In genomic region chr22:37105154-37105553, GRCh38 we compare ENCODE assay signal across 24 cellular contexts. TPM values are rescaled to one million over a fixed set of nuclear protein-coding genes. Genes with fewer than 3 reads are reported as not detected.
DNase-seq lines count a peak whose midpoint lies in the region; ATAC-seq, FAIRE-seq and TF ChIP-seq lines count a peak whose summit lies in the region.
"Had no signal": no experiment of that assay in that cellular context is flagged by ENCODE, and none has a peak within 500 bp of the region (broad histone marks: within the 10 kb centered on the region; RNA-seq: fewer than 3 reads in every experiment).

No MANE protein-coding gene starts in this region.

- H3K9me3 ChIP-seq in OCI-LY3 (ENCODE audit: insufficient read depth, low read length) (no peaks in the 10 kb centered on the region), H1 (ENCODE audit: insufficient read depth in 2 of 2, low read depth in 1 of 2, low read length in 1 of 2) (no peaks in the 10 kb centered on the region)
- H3K9me3 ChIP-seq: A549, BE2C, SK-N-SH had no signal

- no peak overlapping the region for H3K18ac ChIP-seq in H1 (ENCODE audit: extremely low read depth, low read length)

- H2BK120ac ChIP-seq in H1 (replicated peaks; ENCODE audit: low read depth, low read length) = no peak overlapping the region

- H2BK20ac ChIP-seq in H1 (ENCODE audit: low read length) = no peak overlapping the region

- H3K27ac Mint-ChIP-seq in activated T-helper 2 cell treated with anti-CD3 and anti-CD28 coated beads, Interferon-gamma antibody, Interleukin-2, Interleukin-4, amounts not matched to agents 10 μg/mL and 5 μg/mL and 100 μg/mL, durations not matched to agents 14 hours and 24 hours and 36 hours = no peak overlapping the region
- H3K27ac Mint-ChIP-seq: IgD-negative memory B cell had no signal

- H3K4ac ChIP-seq in H1 (replicated peaks; ENCODE audit: insufficient read length, low read depth, low read length) = no peak overlapping the region

- H3K4me2 ChIP-seq in OCI-LY3 (ENCODE audit: low read length) (peak overlapping the region; percentile 11; the same call in 1 of the 2 replicates), H1 (ENCODE audit: insufficient read depth in 1 of 2, low read depth in 2 of 2, low read length in 2 of 2) (no peak overlapping the region)
- H3K4me2 ChIP-seq: A549, PC-9, SK-N-SH had no signal

- intact Hi-C loops in activated T-helper 2 cell treated with anti-CD3 and anti-CD28 coated beads, Interferon-gamma antibody, Interleukin-2, Interleukin-4, amounts not matched to agents 10 μg/mL and 5 μg/mL and 100 μg/mL, durations not matched to agents 14 hours and 24 hours and 36 hours (cut with micrococcal nuclease) = no loop called here

- H3K56ac ChIP-seq in H1 (replicated peaks; ENCODE audit: insufficient read length, low read depth, low read length) = no peak overlapping the region

- peaks cover 61% of the 10 kb centered on the region for H3K4me1 ChIP-seq in OCI-LY3 (ENCODE audit: low read length)
- no peaks in the 10 kb centered on the region; a peak in 1 of 7 replicates for H3K4me1 ChIP-seq in H1 (replicated peaks in 1 of 4; ENCODE audit: control insufficient read depth in 3 of 4, insufficient read depth in 4 of 4, low read length in 3 of 4)
- H3K4me1 ChIP-seq in foreskin keratinocyte = no peaks in the 10 kb centered on the region
- H3K4me1 ChIP-seq: A549 had no signal

- no peak for TF ChIP-seq POLR2A in H1 (IDR thresholded peaks at IDR 0.05; ENCODE audit: control extremely low read depth in 1 of 2, low read depth in 2 of 2, low read length in 2 of 2)

- H3K36me3 ChIP-seq in OCI-LY3 (replicated peaks; ENCODE audit: low read depth, low read length) (no peaks in the 10 kb centered on the region), H1 (ENCODE audit: control insufficient read depth in 2 of 4, insufficient read depth in 4 of 4, low read length in 3 of 4) (no peaks in the 10 kb centered on the region)
- H3K36me3 ChIP-seq: BE2C had no signal

- H3K27ac ChIP-seq in OCI-LY3 (ENCODE audit: low read length) (no peak overlapping the region), H1 (ENCODE audit: low read depth, low read length) (no peak overlapping the region), foreskin keratinocyte (no peak overlapping the region)
- H3K27ac ChIP-seq: A549, GM23248, PC-9 had no signal

- no peaks in the 10 kb centered on the region for H3K27me3 Mint-ChIP-seq in activated T-helper 2 cell treated with anti-CD3 and anti-CD28 coated beads, Interferon-gamma antibody, Interleukin-2, Interleukin-4, amounts not matched to agents 10 μg/mL and 5 μg/mL and 100 μg/mL, durations not matched to agents 14 hours and 24 hours and 36 hours (ENCODE audit: low read depth)
- H3K27me3 Mint-ChIP-seq: CD4-positive, CD25-positive, alpha-beta regulatory T cell; IgD-negative memory B cell had no signal

- H3K36me3 Mint-ChIP-seq in activated T-helper 2 cell treated with anti-CD3 and anti-CD28 coated beads, Interferon-gamma antibody, Interleukin-2, Interleukin-4, amounts not matched to agents 10 μg/mL and 5 μg/mL and 100 μg/mL, durations not matched to agents 14 hours and 24 hours and 36 hours (ENCODE audit: low read depth) = no peaks in the 10 kb centered on the region
- H3K36me3 Mint-ChIP-seq: CD4-positive, CD25-positive, alpha-beta regulatory T cell; IgD-negative memory B cell had no signal

- no peak overlapping the region for H2AFZ ChIP-seq in OCI-LY3 (ENCODE audit: low read depth, low read length)
- H2AFZ ChIP-seq in H1 (ENCODE audit: low read length) = no peak overlapping the region
- H2AFZ ChIP-seq: GM23248, PC-9 had no signal

- H3K79me2 ChIP-seq in OCI-LY3 (ENCODE audit: low read length) = no peaks in the 10 kb centered on the region
- no peaks in the 10 kb centered on the region for H3K79me2 ChIP-seq in H1 (ENCODE audit: control insufficient read depth in 1 of 2, insufficient read depth in 2 of 2, low read length in 2 of 2)

- H4K91ac ChIP-seq in H1 (replicated peaks; ENCODE audit: insufficient read length, low read length) = no peak overlapping the region

- H4K5ac ChIP-seq in H1 (ENCODE audit: insufficient read length, low read depth, low read length) = no peak overlapping the region

- H3K9ac ChIP-seq in OCI-LY3 (ENCODE audit: low read length) (no peak overlapping the region), H1 (replicated peaks in 1 of 4; ENCODE audit: extremely low read depth in 1 of 4, low read depth in 3 of 4, low read length in 3 of 4) (no peak overlapping the region)
- H3K9ac ChIP-seq: GM23248, SK-N-SH had no signal

- H3K27me3 ChIP-seq in OCI-LY3 (ENCODE audit: low read depth, low read length) (peaks cover 16% of the 10 kb centered on the region; the same call in 1 of the 2 replicates), H1 (replicated peaks in 1 of 4; ENCODE audit: control insufficient read depth in 3 of 4, extremely low read depth in 1 of 4, insufficient read depth in 3 of 4, low read length in 3 of 4) (0 out of 7 replicates have a peak, but pooled peaks cover 0 to 3% (median 0%) of the 10 kb centered on the region in 4 experiments), foreskin keratinocyte (peaks cover 2% of the 10 kb centered on the region)
- H3K27me3 ChIP-seq: BE2C had no signal

- CTCF ChIA-PET in H1 (lab: Charles Lee; ENCODE audit: partially characterized antibody) = interaction anchor here (0.8 to 1.9 kb wide), 4 partner anchors 10 to 28 kb away, joined by 3 to 5 read pairs (median 4); no protein-coding TSS in a partner anchor

- H3K79me1 ChIP-seq in H1 (ENCODE audit: low read depth, low read length) = no peaks in the 10 kb centered on the region

- no peak for ATAC-seq in HG02571 (IDR thresholded peaks at IDR 0.05; ENCODE audit: unreplicated experiment)
- ATAC-seq in foreskin keratinocyte = no peak
- ATAC-seq: HCT116 had no signal

- WGBS in H1 (ENCODE audit: extremely low coverage in 1 of 2, insufficient coverage in 1 of 2, insufficient read length in 1 of 2, insufficient replicate concordance in 2 of 2, low coverage in 1 of 2, low lambda C conversion rate in 2 of 2, missing lambda C conversion rate in 1 of 2), 2 experiments = 80% methylated on average over 7 of the region's 7 CpGs; no CpG with 5 or more reads in 1 of the 2 experiments

- no peak overlapping the region for H3K14ac ChIP-seq in H1 (ENCODE audit: insufficient read length)

- H3K23ac ChIP-seq in H1 (ENCODE audit: insufficient read length) = no peak overlapping the region

- no peaks in the 10 kb centered on the region for H3K9me3 Mint-ChIP-seq in activated T-helper 2 cell treated with anti-CD3 and anti-CD28 coated beads, Interferon-gamma antibody, Interleukin-2, Interleukin-4, amounts not matched to agents 10 μg/mL and 5 μg/mL and 100 μg/mL, durations not matched to agents 14 hours and 24 hours and 36 hours
- H3K9me3 Mint-ChIP-seq: CD4-positive, CD25-positive, alpha-beta regulatory T cell had no signal

- H3K4me3 Mint-ChIP-seq in activated T-helper 2 cell treated with anti-CD3 and anti-CD28 coated beads, Interferon-gamma antibody, Interleukin-2, Interleukin-4, amounts not matched to agents 10 μg/mL and 5 μg/mL and 100 μg/mL, durations not matched to agents 14 hours and 24 hours and 36 hours (ENCODE audit: low read depth) = no peak overlapping the region
- H3K4me3 Mint-ChIP-seq: CD4-positive, CD25-positive, alpha-beta regulatory T cell; IgD-negative memory B cell had no signal

- peak overlapping the region; percentile 15; the same call in 1 of the 2 replicates for H4K8ac ChIP-seq in H1 (ENCODE audit: extremely low read depth, insufficient read depth, low read length)

- FAIRE-seq in H1 (lab: Jason Lieb, UNC) = no peak
- FAIRE-seq: A549 had no signal

- no peak overlapping the region for H2BK12ac ChIP-seq in H1 (ENCODE audit: low read depth, low read length)

- H3K4me3 ChIP-seq in OCI-LY3 (ENCODE audit: low read length) = no peak overlapping the region
- H3K4me3 ChIP-seq in H1 (ENCODE audit: extremely low read depth in 1 of 4, insufficient read depth in 2 of 4, low read depth in 3 of 4, low read length in 4 of 4) = no peak overlapping the region
- H3K4me3 ChIP-seq: A549, GM23248, PC-9 had no signal

- no peak overlapping the region for H2AK5ac ChIP-seq in H1 (ENCODE audit: low read depth, low read length)

- H3K4me1 Mint-ChIP-seq in activated T-helper 2 cell treated with anti-CD3 and anti-CD28 coated beads, Interferon-gamma antibody, Interleukin-2, Interleukin-4, amounts not matched to agents 10 μg/mL and 5 μg/mL and 100 μg/mL, durations not matched to agents 14 hours and 24 hours and 36 hours (ENCODE audit: low read depth) = peaks cover 18% of the 10 kb centered on the region

- no peak overlapping the region for H2BK5ac ChIP-seq in H1 (ENCODE audit: low read depth, low read length)

- TF ChIP-seq CTCF in OCI-LY3 (IDR thresholded peaks at IDR 0.05; ENCODE audit: low read depth, low read length) (no peak), H1 (IDR thresholded peaks at IDR 0.05; ENCODE audit: control extremely low read depth in 1 of 3, insufficient read depth in 1 of 3, low read depth in 1 of 3, low read length in 3 of 3) (no peak), foreskin keratinocyte (conservative IDR thresholded peaks at IDR 0.05) (no peak)

- TF ChIP-seq RAD21 in H1 (IDR thresholded peaks at IDR 0.05 in 1 of 2, conservative IDR thresholded peaks at IDR 0.05 in 1 of 2; ENCODE audit: low read depth in 2 of 2, low read length in 2 of 2) = no peak

- DNase-seq in EL (peak; percentile 12), HT-29 (ENCODE audit: low spot score) (peak; percentile 9), H1 (ENCODE audit: low read depth in 1 of 2, low spot score in 2 of 2) (no peak), foreskin keratinocyte (no peak)
- no peak for DNase-seq in activated T-helper 2 cell treated with anti-CD3 and anti-CD28 coated beads, Interferon-gamma antibody, Interleukin-2, Interleukin-4, amounts not matched to agents 10 μg/mL and 5 μg/mL and 100 μg/mL, durations not matched to agents 14 hours and 24 hours and 36 hours (ENCODE audit: low spot score)
- DNase-seq: BE2C; CD4-positive, CD25-positive, alpha-beta regulatory T cell; GM23248; Kasumi-1; MM.1S; NCI-H1105; NCI-H146; NCI-H2029; NCI-H2171; NCI-H345; NCI-H524; SIG-M5; SK-N-SH had no signal

- POLR2A ChIA-PET in H1 (lab: Charles Lee; ENCODE audit: partially characterized antibody) = no interaction called here

- no peak overlapping the region; the same call in 1 of the 2 replicates for H2BK15ac ChIP-seq in H1 (ENCODE audit: low read length)

- no peaks in the 10 kb centered on the region; the same call in 1 of the 2 replicates for H3K23me2 ChIP-seq in H1 (ENCODE audit: low read depth, low read length)

- H4K20me1 ChIP-seq in OCI-LY3 (ENCODE audit: insufficient read depth, low read length) = no peaks in the 10 kb centered on the region
- no peaks in the 10 kb centered on the region for H4K20me1 ChIP-seq in H1 (replicated peaks in 1 of 2; ENCODE audit: control insufficient read depth in 1 of 2, insufficient read depth in 2 of 2, low read length in 2 of 2)

- TF ChIP-seq EP300 in H1 (IDR thresholded peaks at IDR 0.05; ENCODE audit: borderline replicate concordance in 1 of 2, low read depth in 2 of 2, low read length in 2 of 2) = no peak

RNA-seq across cellular contexts. Expression of gene TMPRSS6, which starts 4.4 kb away (rescaled TPM):
- not detected in 2 replicates for total RNA-seq in HT-29 (2014; rRNA removed; shearing (Covaris generic))
- not detected in 2 replicates for total RNA-seq in H1 (2021; fragmentation: NEBNext Ultra II Directional; extraction: Animal tissue kit (Norgen Biotek cat#: 25700))
- polyA plus RNA-seq in H1 (2011; rRNA removed) = 0.02 and 0.05 TPM in 2 replicates
- 0.06 TPM for polyA plus RNA-seq in H1 (2011; cell fraction: cytosol; rRNA removed)
- polyA plus RNA-seq in H1 (2011; cell fraction: nucleus; rRNA removed) = 0.19 TPM
- polyA plus RNA-seq in H1 (2012, experiment 1 of 2) = 0.13 to 0.27 TPM (median 0.19 TPM) in 4 replicates
- 0.09 TPM for polyA plus RNA-seq in H1 (2012, experiment 2 of 2)
- 0.02 TPM for polyA plus RNA-seq in H1 (2013, experiment 1 of 2)
- polyA plus RNA-seq in H1 (2013, experiment 2 of 2) = 0.02 TPM
- not detected in 2 replicates for polyA minus RNA-seq in H1 (2011; rRNA and poly(A)+ RNA removed)
- not detected for polyA minus RNA-seq in H1 (2011; cell fraction: cytosol; rRNA and poly(A)+ RNA removed)
- not detected for polyA minus RNA-seq in H1 (2011; cell fraction: nucleus; rRNA and poly(A)+ RNA removed)
- total RNA-seq in foreskin keratinocyte = not detected in 2 replicates
- not detected in 2 replicates for polyA plus RNA-seq in foreskin keratinocyte
- total RNA-seq in activated T-helper 2 cell treated with anti-CD3 and anti-CD28 coated beads, Interferon-gamma antibody, Interleukin-2, Interleukin-4, amounts not matched to agents 10 μg/mL and 5 μg/mL and 100 μg/mL, durations not matched to agents 14 hours and 24 hours and 36 hours = 9.2 and 10.2 TPM in 2 replicates
- total RNA-seq: GM23248 had no signal
- polyA plus RNA-seq: A549, IgD-negative memory B cell, SK-N-SH had no signal

RNA-seq across cellular contexts. Expression of gene IL2RB, which starts 44.6 kb away (rescaled TPM):
- not detected in 2 replicates for total RNA-seq in HT-29 (2014; rRNA removed; shearing (Covaris generic))
- total RNA-seq in H1 (2021; fragmentation: NEBNext Ultra II Directional; extraction: Animal tissue kit (Norgen Biotek cat#: 25700)) = 0.67 and 1.3 TPM in 2 replicates
- polyA plus RNA-seq in H1 (2011; rRNA removed) = 0.67 and 1.1 TPM in 2 replicates
- polyA plus RNA-seq in H1 (2011; cell fraction: cytosol; rRNA removed) = 0.48 TPM
- polyA plus RNA-seq in H1 (2011; cell fraction: nucleus; rRNA removed) = 0.96 TPM
- polyA plus RNA-seq in H1 (2012, experiment 1 of 2) = 0.55 to 0.76 TPM (median 0.72 TPM) in 4 replicates
- polyA plus RNA-seq in H1 (2012, experiment 2 of 2) = 0.80 TPM
- polyA plus RNA-seq in H1 (2013, experiment 1 of 2) = 1.6 TPM
- polyA plus RNA-seq in H1 (2013, experiment 2 of 2) = 1.6 TPM
- polyA minus RNA-seq in H1 (2011; rRNA and poly(A)+ RNA removed) = 0.85 and 1.0 TPM in 2 replicates
- polyA minus RNA-seq in H1 (2011; cell fraction: cytosol; rRNA and poly(A)+ RNA removed) = 1.0 TPM
- 0.60 TPM for polyA minus RNA-seq in H1 (2011; cell fraction: nucleus; rRNA and poly(A)+ RNA removed)
- total RNA-seq in foreskin keratinocyte = 0.04 and 0.10 TPM in 2 replicates
- polyA plus RNA-seq in foreskin keratinocyte = 0.06 and 0.10 TPM in 2 replicates
- 404 and 410 TPM in 2 replicates for total RNA-seq in activated T-helper 2 cell treated with anti-CD3 and anti-CD28 coated beads, Interferon-gamma antibody, Interleukin-2, Interleukin-4, amounts not matched to agents 10 μg/mL and 5 μg/mL and 100 μg/mL, durations not matched to agents 14 hours and 24 hours and 36 hours
- total RNA-seq: GM23248 had no signal

RNA-seq across cellular contexts. Expression of gene KCTD17, which starts 53.6 kb away (rescaled TPM):
- 5.5 and 11.1 TPM in 2 replicates for total RNA-seq in HT-29 (2014; rRNA removed; shearing (Covaris generic))
- 35.8 and 39.4 TPM in 2 replicates for total RNA-seq in H1 (2021; fragmentation: NEBNext Ultra II Directional; extraction: Animal tissue kit (Norgen Biotek cat#: 25700))
- polyA plus RNA-seq in H1 (2011; rRNA removed) (44.0 and 69.0 TPM in 2 replicates), foreskin keratinocyte (22.8 and 25.9 TPM in 2 replicates)
- 47.9 TPM for polyA plus RNA-seq in H1 (2011; cell fraction: cytosol; rRNA removed)
- 87.7 TPM for polyA plus RNA-seq in H1 (2011; cell fraction: nucleus; rRNA removed)
- 24.9 to 38.8 TPM (median 38.0 TPM) in 4 replicates for polyA plus RNA-seq in H1 (2012, experiment 1 of 2)
- polyA plus RNA-seq in H1 (2012, experiment 2 of 2) = 36.2 TPM
- 21.4 TPM for polyA plus RNA-seq in H1 (2013, experiment 1 of 2)
- 23.8 TPM for polyA plus RNA-seq in H1 (2013, experiment 2 of 2)
- 22.1 and 45.1 TPM in 2 replicates for polyA minus RNA-seq in H1 (2011; rRNA and poly(A)+ RNA removed)
- 20.6 TPM for polyA minus RNA-seq in H1 (2011; cell fraction: cytosol; rRNA and poly(A)+ RNA removed)
- 27.7 TPM for polyA minus RNA-seq in H1 (2011; cell fraction: nucleus; rRNA and poly(A)+ RNA removed)
- 19.6 and 24.7 TPM in 2 replicates for total RNA-seq in foreskin keratinocyte
- total RNA-seq in activated T-helper 2 cell treated with anti-CD3 and anti-CD28 coated beads, Interferon-gamma antibody, Interleukin-2, Interleukin-4, amounts not matched to agents 10 μg/mL and 5 μg/mL and 100 μg/mL, durations not matched to agents 14 hours and 24 hours and 36 hours = 70.4 and 81.9 TPM in 2 replicates

Comparison
In these comparisons a context has a peak if more than half of its experiments do, and no peak if none do; other contexts are left out.
1. DNase-seq: peak in EL (single experiment) and HT-29 (single experiment); none in H1 (0 of 2), foreskin keratinocyte (0 of 2) and activated T-helper 2 cell treated with anti-CD3 and anti-CD28 coated beads, Interferon-gamma antibody, Interleukin-2, Interleukin-4, amounts not matched to agents 10 μg/mL and 5 μg/mL and 100 μg/mL, durations not matched to agents 14 hours and 24 hours and 36 hours (single experiment).
2. RNA of gene TMPRSS6, which starts 4.4 kb away (total RNA-seq): 9.2 to 10.2 TPM in activated T-helper 2 cell treated with anti-CD3 and anti-CD28 coated beads, Interferon-gamma antibody, Interleukin-2, Interleukin-4, amounts not matched to agents 10 μg/mL and 5 μg/mL and 100 μg/mL, durations not matched to agents 14 hours and 24 hours and 36 hours; not detected in HT-29, not detected in H1 and not detected in foreskin keratinocyte; every median in the first group is over 10 times any median in the second.
3. RNA of gene IL2RB, which starts 44.6 kb away (total RNA-seq): 404 to 410 TPM in activated T-helper 2 cell treated with anti-CD3 and anti-CD28 coated beads, Interferon-gamma antibody, Interleukin-2, Interleukin-4, amounts not matched to agents 10 μg/mL and 5 μg/mL and 100 μg/mL, durations not matched to agents 14 hours and 24 hours and 36 hours; 0.67 to 1.3 TPM in H1, 0.04 to 0.10 TPM in foreskin keratinocyte and not detected in HT-29; every median in the first group is over 100 times any median in the second.